In genomic region chr2:634670-635395, GRCh38 we compare ENCODE assay signal across 19 cellular contexts. TPM values are rescaled to one million over a fixed set of nuclear protein-coding genes. Genes with fewer than 3 reads are reported as not detected.
DNase-seq lines count a peak whose midpoint lies in the region; ATAC-seq and TF ChIP-seq lines count a peak whose summit lies in the region.
"Had no signal": no experiment of that assay in that cellular context is flagged by ENCODE, and none has a peak within 500 bp of the region (broad histone marks: within the 10 kb centered on the region; RNA-seq: fewer than 3 reads in every experiment).

No MANE protein-coding gene starts in this region.

- no peak for TF ChIP-seq CTCF in activated CD8-positive, alpha-beta T cell treated with anti-CD3 and anti-CD28 coated beads for 36 hours (IDR thresholded peaks at IDR 0.05)
- TF ChIP-seq CTCF in thyroid gland (IDR thresholded peaks at IDR 0.05), result no peak

- no peaks in the 10 kb centered on the region for H3K4me1 Mint-ChIP-seq in activated CD8-positive, alpha-beta T cell treated with anti-CD3 and anti-CD28 coated beads, Interleukin-2, amount 10 ng/mL, durations not matched to agents 7 days and 5 days (ENCODE audit: low read depth)
- peaks cover 2% of the 10 kb centered on the region for H3K4me1 Mint-ChIP-seq in activated CD8-positive, alpha-beta T cell treated with anti-CD3 and anti-CD28 coated beads for 36 hours (ENCODE audit: low read depth)
- peaks cover 5% of the 10 kb centered on the region for H3K4me1 Mint-ChIP-seq in activated naive CD4-positive, alpha-beta T cell treated with anti-CD3 and anti-CD28 coated beads for 36 hours (ENCODE audit: low read depth)
- H3K4me1 Mint-ChIP-seq: mesothelial cell of epicardium had no signal

- CTCF ChIA-PET in activated CD8-positive, alpha-beta T cell treated with anti-CD3 and anti-CD28 coated beads, Interleukin-2, amount 10 ng/mL, durations not matched to agents 7 days and 5 days (lab: Charles Lee), result interaction anchor here (1.1 to 2.2 kb wide), 2 partner anchors 28 to 105 kb away, joined by 4 to 12 read pairs; no protein-coding TSS in a partner anchor
- CTCF ChIA-PET in activated CD8-positive, alpha-beta T cell treated with anti-CD3 and anti-CD28 coated beads for 36 hours (lab: Charles Lee), result interaction anchor here (0.8 to 2.2 kb wide), 7 partner anchors 9 to 389 kb away, joined by 3 to 9 read pairs (median 3); partner anchors contain the start of gene SH3YL1
- CTCF ChIA-PET in activated naive CD4-positive, alpha-beta T cell treated with anti-CD3 and anti-CD28 coated beads for 36 hours (lab: Charles Lee), result interaction anchor here (0.7 to 2.0 kb wide), 4 partner anchors 99 to 406 kb away, joined by 3 to 10 read pairs (median 4); no protein-coding TSS in a partner anchor

- H3K9me3 Mint-ChIP-seq in activated CD8-positive, alpha-beta T cell treated with anti-CD3 and anti-CD28 coated beads, Interleukin-2, amount 10 ng/mL, durations not matched to agents 7 days and 5 days (ENCODE audit: insufficient read depth), result no peaks in the 10 kb centered on the region
- H3K9me3 Mint-ChIP-seq in activated CD8-positive, alpha-beta T cell treated with anti-CD3 and anti-CD28 coated beads for 36 hours, result peaks cover 2% of the 10 kb centered on the region
- H3K9me3 Mint-ChIP-seq in activated naive CD4-positive, alpha-beta T cell treated with anti-CD3 and anti-CD28 coated beads for 36 hours, result no peaks in the 10 kb centered on the region
- H3K9me3 Mint-ChIP-seq: activated CD4-positive, alpha-beta T cell treated with anti-CD3 and anti-CD28 coated beads, Interleukin-2, amount 10 ng/mL, durations not matched to agents 7 days and 5 days had no signal

- H3K4me3 Mint-ChIP-seq in activated CD8-positive, alpha-beta T cell treated with anti-CD3 and anti-CD28 coated beads, Interleukin-2, amount 10 ng/mL, durations not matched to agents 7 days and 5 days, result no peak overlapping the region
- H3K4me3 Mint-ChIP-seq in activated CD8-positive, alpha-beta T cell treated with anti-CD3 and anti-CD28 coated beads for 36 hours, result no peak overlapping the region
- no peak overlapping the region for H3K4me3 Mint-ChIP-seq in activated naive CD4-positive, alpha-beta T cell treated with anti-CD3 and anti-CD28 coated beads for 36 hours
- H3K4me3 Mint-ChIP-seq: activated CD4-positive, alpha-beta T cell treated with anti-CD3 and anti-CD28 coated beads, Interleukin-2, amount 10 ng/mL, durations not matched to agents 7 days and 5 days; mesothelial cell of epicardium had no signal

- H3K9me3 ChIP-seq in thyroid gland, result no peaks in the 10 kb centered on the region
- H3K9me3 ChIP-seq: gastroesophageal sphincter, upper lobe of left lung had no signal

- H3K27me3 ChIP-seq in thyroid gland, result no peaks in the 10 kb centered on the region
- H3K27me3 ChIP-seq: upper lobe of left lung had no signal

- peaks cover 4% of the 10 kb centered on the region for H3K27me3 Mint-ChIP-seq in activated CD8-positive, alpha-beta T cell treated with anti-CD3 and anti-CD28 coated beads, Interleukin-2, amount 10 ng/mL, durations not matched to agents 7 days and 5 days (ENCODE audit: low read depth)
- H3K27me3 Mint-ChIP-seq in activated CD8-positive, alpha-beta T cell treated with anti-CD3 and anti-CD28 coated beads for 36 hours, result no peaks in the 10 kb centered on the region
- no peaks in the 10 kb centered on the region for H3K27me3 Mint-ChIP-seq in activated naive CD4-positive, alpha-beta T cell treated with anti-CD3 and anti-CD28 coated beads for 36 hours (ENCODE audit: low read depth)

- no peak overlapping the region for H3K27ac Mint-ChIP-seq in activated CD8-positive, alpha-beta T cell treated with anti-CD3 and anti-CD28 coated beads, Interleukin-2, amount 10 ng/mL, durations not matched to agents 7 days and 5 days
- H3K27ac Mint-ChIP-seq in activated CD8-positive, alpha-beta T cell treated with anti-CD3 and anti-CD28 coated beads for 36 hours, result no peak overlapping the region
- H3K27ac Mint-ChIP-seq in activated naive CD4-positive, alpha-beta T cell treated with anti-CD3 and anti-CD28 coated beads for 36 hours, result no peak overlapping the region
- H3K27ac Mint-ChIP-seq: activated CD4-positive, alpha-beta T cell treated with anti-CD3 and anti-CD28 coated beads, Interleukin-2, amount 10 ng/mL, durations not matched to agents 7 days and 5 days; mesothelial cell of epicardium had no signal

- POLR2A ChIA-PET in activated CD8-positive, alpha-beta T cell treated with anti-CD3 and anti-CD28 coated beads, Interleukin-2, amount 10 ng/mL, durations not matched to agents 7 days and 5 days (lab: Charles Lee), result interaction anchor here (0.5 to 0.8 kb wide), 2 partner anchors 13 to 313 kb away, joined by 3 read pairs; no protein-coding TSS in a partner anchor
- POLR2A ChIA-PET in activated CD8-positive, alpha-beta T cell treated with anti-CD3 and anti-CD28 coated beads for 36 hours (lab: Charles Lee), result no interaction called here

- no peak for ATAC-seq in activated CD8-positive, alpha-beta T cell treated with anti-CD3 and anti-CD28 coated beads, Interleukin-2, amount 10 ng/mL, durations not matched to agents 7 days and 5 days
- ATAC-seq in activated CD8-positive, alpha-beta T cell treated with anti-CD3 and anti-CD28 coated beads for 36 hours, result no peak
- ATAC-seq in left colon, result peak; percentile 17
- ATAC-seq: gastroesophageal sphincter, Right ventricle myocardium inferior had no signal

- peaks cover 16 to 41% of the 10 kb centered on the region in 2 donors for H3K4me1 ChIP-seq in thyroid gland

- TF ChIP-seq POLR2A in thyroid gland (IDR thresholded peaks at IDR 0.05), result no peak

- H3K36me3 Mint-ChIP-seq in activated CD8-positive, alpha-beta T cell treated with anti-CD3 and anti-CD28 coated beads, Interleukin-2, amount 10 ng/mL, durations not matched to agents 7 days and 5 days (ENCODE audit: low read depth), result no peaks in the 10 kb centered on the region
- H3K36me3 Mint-ChIP-seq in activated CD8-positive, alpha-beta T cell treated with anti-CD3 and anti-CD28 coated beads for 36 hours (ENCODE audit: low read depth), result no peaks in the 10 kb centered on the region
- no peaks in the 10 kb centered on the region for H3K36me3 Mint-ChIP-seq in activated naive CD4-positive, alpha-beta T cell treated with anti-CD3 and anti-CD28 coated beads for 36 hours (ENCODE audit: low read depth)
- H3K36me3 Mint-ChIP-seq: mesothelial cell of epicardium had no signal

- no peaks in the 10 kb centered on the region for H3K36me3 ChIP-seq in thyroid gland
- H3K36me3 ChIP-seq: gastroesophageal sphincter, upper lobe of left lung had no signal

- peak; percentile 14 for DNase-seq in activated CD8-positive, alpha-beta T cell treated with anti-CD3 and anti-CD28 coated beads, Interleukin-2, amount 10 ng/mL, durations not matched to agents 7 days and 5 days
- DNase-seq in activated CD8-positive, alpha-beta T cell treated with anti-CD3 and anti-CD28 coated beads for 36 hours, result no peak
- DNase-seq in SW480 (ENCODE audit: low spot score) (peak; percentile 27), left colon (no peak), thyroid gland (peak; percentile 78 to 82), SIG-M5 treated with dmso at 0.1 percent for 504 hours (lab: John Stamatoyannopoulos, UW; ENCODE audit: unreplicated experiment) (no peak), pons (ENCODE audit: low spot score) (no peak)
- no peak for DNase-seq in activated naive CD4-positive, alpha-beta T cell treated with anti-CD3 and anti-CD28 coated beads for 36 hours
- DNase-seq: 8988T; activated CD4-positive, alpha-beta T cell treated with anti-CD3 and anti-CD28 coated beads, Interleukin-2, amount 10 ng/mL, durations not matched to agents 7 days and 5 days; activated effector memory CD4-positive, alpha-beta T cell treated with anti-CD3 and anti-CD28 coated beads, Interleukin-2, amount 50 U/mL, for 16 hours; NCI-H1105 treated with DMSO at 0.1 percent for 48 hours; NCI-H526; stimulated activated CD4-positive, alpha-beta T cell treated with anti-CD3 and anti-CD28 coated beads, Interleukin-12 subunit alpha, Interleukin-12 subunit beta, amount 100 ng/mL, for 4 hours; T-helper 1 cell had no signal

- peak overlapping the region; percentile 38 to 88 (median 85) for H3K27ac ChIP-seq in thyroid gland
- H3K27ac ChIP-seq: gastroesophageal sphincter, upper lobe of left lung had no signal

- WGBS in thyroid gland, 2 donors, result 55 to 60% methylated on average over 15 of the region's 15 CpGs

- no peak overlapping the region for H3K4me3 ChIP-seq in thyroid gland (replicated peaks in 1 of 3)
- H3K4me3 ChIP-seq: gastroesophageal sphincter, upper lobe of left lung had no signal

- intact Hi-C loops in activated CD8-positive, alpha-beta T cell treated with anti-CD3 and anti-CD28 coated beads for 36 hours (cut with micrococcal nuclease), result loop anchor here (5.0 kb wide), 1 partner anchor 108 kb away; no protein-coding TSS in a partner anchor
- intact Hi-C loops in left colon (cut with DNase I, micrococcal nuclease), result no loop called here
- intact Hi-C loops in thyroid gland (cut with DNase I), result loop anchor here (5.0 to 10.0 kb wide), 2 partner anchors 108 to 370 kb away; partner anchors contain the start of genes ACP1 and SH3YL1
- intact Hi-C loops in activated naive CD4-positive, alpha-beta T cell treated with anti-CD3 and anti-CD28 coated beads for 36 hours (cut with micrococcal nuclease), result loop anchor here (5.0 to 10.0 kb wide), 2 partner anchors 200 to 463 kb away; no protein-coding TSS in a partner anchor

RNA-seq across cellular contexts. Expression of gene TMEM18, which starts 42.4 kb away (rescaled TPM):
- total RNA-seq in activated CD8-positive, alpha-beta T cell treated with anti-CD3 and anti-CD28 coated beads, Interleukin-2, amount 10 ng/mL, durations not matched to agents 7 days and 5 days, result 10 to 100 TPM; 31.1 to 32.0 TPM
- total RNA-seq in activated CD8-positive, alpha-beta T cell treated with anti-CD3 and anti-CD28 coated beads for 36 hours, result 10 to 100 TPM; 34.0 to 34.6 TPM
- total RNA-seq in left colon, result 10 to 100 TPM; 17.7 to 19.8 TPM
- 10 to 100 TPM; 22.2 to 32.0 (median 28.7) TPM for total RNA-seq in thyroid gland
- total RNA-seq in activated naive CD4-positive, alpha-beta T cell treated with anti-CD3 and anti-CD28 coated beads for 36 hours, result 10 to 100 TPM; 22.4 to 25.1 TPM

Comparison
In these comparisons a context has a peak if more than half of its experiments do, and no peak if none do; other contexts are left out.
1. DNase-seq: peak in activated CD8-positive, alpha-beta T cell treated with anti-CD3 and anti-CD28 coated beads, Interleukin-2, amount 10 ng/mL, durations not matched to agents 7 days and 5 days (single experiment), SW480 (single experiment) and thyroid gland (2 of 2); none in activated CD8-positive, alpha-beta T cell treated with anti-CD3 and anti-CD28 coated beads for 36 hours (single experiment), left colon (0 of 2), SIG-M5 treated with dmso at 0.1 percent for 504 hours (single experiment), pons (single experiment) and activated naive CD4-positive, alpha-beta T cell treated with anti-CD3 and anti-CD28 coated beads for 36 hours (single experiment).
2. intact Hi-C loops: an anchor here in activated CD8-positive, alpha-beta T cell treated with anti-CD3 and anti-CD28 coated beads for 36 hours (5.0 kb wide), thyroid gland (5.0 to 10.0 kb wide) and activated naive CD4-positive, alpha-beta T cell treated with anti-CD3 and anti-CD28 coated beads for 36 hours (5.0 to 10.0 kb wide); none called in left colon.